8 cellular contexts compared by ENCODE assay signal in the genomic region with DNA sequence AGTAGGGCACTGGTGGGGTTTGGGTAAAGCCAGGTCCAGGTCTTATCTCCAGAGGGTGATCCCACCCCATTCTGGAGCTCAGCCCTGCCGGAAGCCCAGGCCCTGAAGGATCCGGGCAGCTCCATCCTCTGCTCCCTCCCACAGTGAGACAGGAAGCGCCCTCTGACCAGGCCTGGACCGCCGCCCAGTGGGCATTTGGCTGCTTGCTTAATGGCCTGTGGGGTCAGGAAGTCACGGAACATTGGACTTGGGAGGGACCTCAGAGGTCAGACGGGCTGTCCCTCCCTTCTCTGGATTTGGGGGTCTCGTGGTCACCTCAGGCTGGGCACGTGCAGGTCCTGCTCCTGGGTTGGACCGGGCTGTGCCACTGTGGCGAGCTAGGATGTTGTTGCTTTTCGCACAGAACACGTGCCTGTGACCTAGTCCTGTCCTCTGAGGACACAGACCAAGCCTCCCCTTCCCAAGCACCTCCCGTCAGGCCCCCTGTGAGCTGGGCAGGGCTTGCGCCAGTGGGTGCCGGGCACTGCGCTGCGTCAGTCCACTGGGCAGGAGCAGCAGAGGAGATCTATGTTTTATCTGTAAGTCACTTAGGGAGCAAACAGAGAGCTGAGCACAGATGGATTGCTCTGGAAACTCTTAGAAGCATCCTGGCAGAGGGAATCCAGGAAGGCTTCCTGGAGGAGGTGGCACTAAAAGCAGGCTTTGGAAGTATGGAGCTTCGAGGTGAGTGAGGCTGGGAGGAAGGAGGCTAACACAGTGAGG. TPM values are rescaled to one million over a fixed set of nuclear protein-coding genes. Genes with fewer than 3 reads are reported as not detected.
A peak's percentile ranks its signal among the peaks of the same experiment; 100 is the strongest.
DNase-seq lines count a peak whose midpoint lies in the region; ATAC-seq and TF ChIP-seq lines count a peak whose summit lies in the region.

No MANE protein-coding gene starts in this region.

- H3K27me3 Mint-ChIP-seq in activated T-cell treated with anti-CD3 and anti-CD28 coated beads, Interleukin-2, amount 50 U/mL, for 24 hours, result no peaks in the 10 kb centered on the region
- no peaks in the 10 kb centered on the region for H3K27me3 Mint-ChIP-seq in activated T-cell treated with anti-CD3 and anti-CD28 coated beads, Interleukin-2, amount 50 U/mL, for 4 hours (ENCODE audit: low read depth)
- H3K27me3 Mint-ChIP-seq in dendritic cell treated with granulocyte-macrophage colony-stimulating factor and Interleukin-4, amounts not matched to agents 40 ng/mL and 50 ng/mL, for 4 days, result no peaks in the 10 kb centered on the region

- no peak for TF ChIP-seq POLR2A in uterus (IDR thresholded peaks at IDR 0.05)

- peaks cover 2% of the 10 kb centered on the region for H3K36me3 Mint-ChIP-seq in activated T-cell treated with anti-CD3 and anti-CD28 coated beads, Interleukin-2, amount 50 U/mL, for 24 hours (ENCODE audit: low read depth)
- H3K36me3 Mint-ChIP-seq in activated T-cell treated with anti-CD3 and anti-CD28 coated beads, Interleukin-2, amount 50 U/mL, for 4 hours (ENCODE audit: insufficient read depth), result no peaks in the 10 kb centered on the region
- H3K36me3 Mint-ChIP-seq in dendritic cell treated with granulocyte-macrophage colony-stimulating factor and Interleukin-4, amounts not matched to agents 40 ng/mL and 50 ng/mL, for 4 days (ENCODE audit: low read depth), result peaks cover 28% of the 10 kb centered on the region

- no peak for DNase-seq in activated T-cell treated with anti-CD3 and anti-CD28 coated beads, Interleukin-2, amount 50 U/mL, for 24 hours
- DNase-seq in activated T-cell treated with anti-CD3 and anti-CD28 coated beads, Interleukin-2, amount 50 U/mL, for 4 hours, result no peak
- peak; percentile 88 to 91 (median 90) for DNase-seq in mucosa of descending colon
- peak; percentile 53 to 72 for DNase-seq in uterus
- DNase-seq in GM13977 (ENCODE audit: low spot score), result no peak

- peak overlapping the region; percentile 56 for H3K27ac Mint-ChIP-seq in activated T-cell treated with anti-CD3 and anti-CD28 coated beads, Interleukin-2, amount 50 U/mL, for 24 hours
- H3K27ac Mint-ChIP-seq in dendritic cell treated with granulocyte-macrophage colony-stimulating factor and Interleukin-4, amounts not matched to agents 40 ng/mL and 50 ng/mL, for 4 days, result peak overlapping the region; percentile 67

- peaks cover 56% of the 10 kb centered on the region for H3K4me1 Mint-ChIP-seq in activated T-cell treated with anti-CD3 and anti-CD28 coated beads, Interleukin-2, amount 50 U/mL, for 24 hours (ENCODE audit: low read depth)
- H3K4me1 Mint-ChIP-seq in activated T-cell treated with anti-CD3 and anti-CD28 coated beads, Interleukin-2, amount 50 U/mL, for 4 hours (ENCODE audit: low read depth), result peaks cover 56% of the 10 kb centered on the region
- H3K4me1 Mint-ChIP-seq in dendritic cell treated with granulocyte-macrophage colony-stimulating factor and Interleukin-4, amounts not matched to agents 40 ng/mL and 50 ng/mL, for 4 days (ENCODE audit: low read depth), result peaks cover 94% of the 10 kb centered on the region

- H3K9me3 Mint-ChIP-seq in activated T-cell treated with anti-CD3 and anti-CD28 coated beads, Interleukin-2, amount 50 U/mL, for 24 hours, result no peaks in the 10 kb centered on the region
- H3K9me3 Mint-ChIP-seq in activated T-cell treated with anti-CD3 and anti-CD28 coated beads, Interleukin-2, amount 50 U/mL, for 4 hours, result no peaks in the 10 kb centered on the region
- H3K9me3 Mint-ChIP-seq in dendritic cell treated with granulocyte-macrophage colony-stimulating factor and Interleukin-4, amounts not matched to agents 40 ng/mL and 50 ng/mL, for 4 days, result no peaks in the 10 kb centered on the region

- H3K4me1 ChIP-seq in mucosa of descending colon (ENCODE audit: low read depth) (peaks cover 81% of the 10 kb centered on the region), uterus (peaks cover 0 to 7% of the 10 kb centered on the region in 2 donors)

- peak overlapping the region; percentile 11 to 37 for H3K27ac ChIP-seq in uterus

- intact Hi-C loops in dendritic cell treated with granulocyte-macrophage colony-stimulating factor and Interleukin-4, amounts not matched to agents 40 ng/mL and 50 ng/mL, for 4 days (cut with micrococcal nuclease), result loop anchor here (2.0 kb wide), 1 partner anchor 143 kb away; no protein-coding TSS in a partner anchor
- intact Hi-C loops in mucosa of descending colon (cut with DNase I, micrococcal nuclease) (no loop called here), uterus (cut with DNase I; ENCODE audit: low total_unique reads) (no loop called here)

- in situ Hi-C loops in GM13977 (cut with MboI; ENCODE audit: low pct_unique_long_range_greater_than_20kb, low sequenced_read_pairs, unreplicated experiment), result no loop called here

- no peaks in the 10 kb centered on the region for H3K9me3 ChIP-seq in mucosa of descending colon
- no peaks in the 10 kb centered on the region for H3K9me3 ChIP-seq in uterus

- H3K4me3 ChIP-seq in mucosa of descending colon, result no peak overlapping the region
- no peak overlapping the region for H3K4me3 ChIP-seq in uterus

- ATAC-seq in activated T-cell treated with anti-CD3 and anti-CD28 coated beads, Interleukin-2, amount 50 U/mL, for 4 hours, result no peak
- ATAC-seq in mucosa of descending colon (peak; percentile 52), GM18907 (IDR thresholded peaks at IDR 0.05; ENCODE audit: unreplicated experiment) (no peak), HG02642 (IDR thresholded peaks at IDR 0.05; ENCODE audit: poor library complexity, unreplicated experiment) (no peak)

- H3K27me3 ChIP-seq in uterus, result no peaks in the 10 kb centered on the region

- TF ChIP-seq CTCF in mucosa of descending colon (IDR thresholded peaks at IDR 0.05) (no peak), uterus (IDR thresholded peaks at IDR 0.05) (peak in 2 of 4 experiments; percentile 8 to 12), GM13977 (IDR thresholded peaks at IDR 0.05; ENCODE audit: extremely low read depth, insufficient read depth, missing control alignments) (no peak)

- H3K4me3 Mint-ChIP-seq in activated T-cell treated with anti-CD3 and anti-CD28 coated beads, Interleukin-2, amount 50 U/mL, for 24 hours, result no peak overlapping the region
- H3K4me3 Mint-ChIP-seq in activated T-cell treated with anti-CD3 and anti-CD28 coated beads, Interleukin-2, amount 50 U/mL, for 4 hours, result no peak overlapping the region
- no peak overlapping the region for H3K4me3 Mint-ChIP-seq in dendritic cell treated with granulocyte-macrophage colony-stimulating factor and Interleukin-4, amounts not matched to agents 40 ng/mL and 50 ng/mL, for 4 days

- H3K36me3 ChIP-seq in mucosa of descending colon (ENCODE audit: low read depth) (no peaks in the 10 kb centered on the region), uterus (no peaks in the 10 kb centered on the region)

RNA-seq across cellular contexts. Expression of a gene that starts 49.4 kb away (rescaled TPM):
- total RNA-seq in activated T-cell treated with anti-CD3 and anti-CD28 coated beads, Interleukin-2, amount 50 U/mL, for 4 hours, result 10 to 100 TPM; 15.5 to 15.6 (median 15.5) TPM
- total RNA-seq in mucosa of descending colon (100 to 1,000 TPM; 107 to 122 (median 107) TPM), uterus (100 to 1,000 TPM in 1 of 4 donors, 10 to 100 TPM in 3; 32.6 to 128 (median 73.9) TPM)

Comparison
In these comparisons a context has a peak if more than half of its experiments do, and no peak if none do; other contexts are left out.
1. DNase-seq: peak in mucosa of descending colon (3 of 3) and uterus (2 of 2); none in activated T-cell treated with anti-CD3 and anti-CD28 coated beads, Interleukin-2, amount 50 U/mL, for 24 hours (single experiment), activated T-cell treated with anti-CD3 and anti-CD28 coated beads, Interleukin-2, amount 50 U/mL, for 4 hours (single experiment) and GM13977 (single experiment).